ENCODE assay signal across 1 cellular context in genomic region chr2:171447675-171448074, GRCh38.
TF ChIP-seq lines count a peak whose summit lies in the region.

No MANE protein-coding gene starts in this region.

TF ChIP-seq in IMR-90, 13 proteins besides CTCF, POLR2A, EP300 and RAD21:
- TF ChIP-seq RCOR1 (IDR thresholded peaks at IDR 0.05; ENCODE audit: insufficient replicate concordance, low read length) (no peak), NFE2L2 (IDR thresholded peaks at IDR 0.05; ENCODE audit: low read depth, low read length) (no peak)
TF ChIP-seq in IMR-90: peak in this region for 0.
